Comparison of ENCODE assay signal across 13 cellular contexts in genomic region chr6:163001341-163001740, GRCh38.
DNase-seq lines count a peak whose midpoint lies in the region; ATAC-seq and TF ChIP-seq lines count a peak whose summit lies in the region.
"Had no signal": no experiment of that assay in that cellular context is flagged by ENCODE, and none has a peak within 500 bp of the region (broad histone marks: within the 10 kb centered on the region; RNA-seq: fewer than 3 reads in every experiment).

No MANE protein-coding gene starts in this region.

- ATAC-seq in GM19438 (IDR thresholded peaks at IDR 0.05; ENCODE audit: low read depth, unreplicated experiment) (peak; percentile 96), HG02970 (IDR thresholded peaks at IDR 0.05; ENCODE audit: low FRiP score, unreplicated experiment) (peak; percentile 88)

- no peaks in the 10 kb centered on the region for H3K27me3 ChIP-seq in uterus
- H3K27me3 ChIP-seq: BLaER1 treated with 17β-estradiol and CSF1 and Interleukin-3, amounts not matched to agents 10 nM and 100 nM; colonic mucosa; vagina had no signal

- no peak for TF ChIP-seq POLR2A in uterus (IDR thresholded peaks at IDR 0.05)

- H3K9me3 Mint-ChIP-seq in CD14-positive monocyte, result peaks cover 1 to 8% (median 4%) of the 10 kb centered on the region in 7 donors

- no peaks in the 10 kb centered on the region for H3K36me3 Mint-ChIP-seq in CD14-positive monocyte
- H3K36me3 Mint-ChIP-seq: natural killer cell treated with Interleukin-12 subunit alpha and Interleukin-12 subunit beta and Interleukin-15 and Interleukin-18, amount 100 ng/mL, for 72 hours had no signal

- H3K4me3 ChIP-seq in GM12865 (ENCODE audit: low read depth, low read length) (no peak overlapping the region), uterus (no peak overlapping the region)
- H3K4me3 ChIP-seq: BLaER1 treated with 17β-estradiol and CSF1 and Interleukin-3, amounts not matched to agents 10 nM and 100 nM; colonic mucosa; vagina had no signal

- H3K27ac ChIP-seq in uterus, result no peak overlapping the region
- H3K27ac ChIP-seq: BLaER1 treated with 17β-estradiol and CSF1 and Interleukin-3, amounts not matched to agents 10 nM and 100 nM; colonic mucosa; vagina had no signal

- peaks cover 0 to 1% (median 0%) of the 10 kb centered on the region in 3 donors for H3K27me3 Mint-ChIP-seq in CD14-positive monocyte (ENCODE audit: low read depth in 3 of 3)
- H3K27me3 Mint-ChIP-seq: natural killer cell treated with Interleukin-12 subunit alpha and Interleukin-12 subunit beta and Interleukin-15 and Interleukin-18, amount 100 ng/mL, for 72 hours had no signal

- H3K9me3 ChIP-seq in uterus, result no peaks in the 10 kb centered on the region
- H3K9me3 ChIP-seq: colonic mucosa, vagina had no signal

- TF ChIP-seq CTCF in GM12865 (IDR thresholded peaks at IDR 0.05; ENCODE audit: insufficient read depth, low read depth, low read length, missing control alignments) (no peak), CD14-positive monocyte (IDR thresholded peaks at IDR 0.05) (no peak), uterus (IDR thresholded peaks at IDR 0.05) (no peak)

- H3K36me3 ChIP-seq in uterus, result no peaks in the 10 kb centered on the region
- H3K36me3 ChIP-seq: BLaER1 treated with 17β-estradiol and CSF1 and Interleukin-3, amounts not matched to agents 10 nM and 100 nM; colonic mucosa; vagina had no signal

- no peak overlapping the region for H3K27ac Mint-ChIP-seq in CD14-positive monocyte
- H3K27ac Mint-ChIP-seq: natural killer cell treated with Interleukin-12 subunit alpha and Interleukin-12 subunit beta and Interleukin-15 and Interleukin-18, amount 100 ng/mL, for 72 hours had no signal

- no peak overlapping the region for H3K4me3 Mint-ChIP-seq in CD14-positive monocyte
- H3K4me3 Mint-ChIP-seq: natural killer cell treated with Interleukin-12 subunit alpha and Interleukin-12 subunit beta and Interleukin-15 and Interleukin-18, amount 100 ng/mL, for 72 hours had no signal

- H3K4me1 ChIP-seq in uterus, result no peaks in the 10 kb centered on the region
- H3K4me1 ChIP-seq: colonic mucosa, vagina had no signal

- DNase-seq in GM12865 (ENCODE audit: low read depth) (peak; percentile 74), NCI-H146 (lab: John Stamatoyannopoulos, UW) (peak; percentile 53), NCI-H226 (no peak), CD14-positive monocyte (ENCODE audit: low spot score) (no peak), uterus (no peak), NAMALWA (ENCODE audit: low spot score) (no peak)
- DNase-seq: colonic mucosa; stimulated activated CD4-positive, alpha-beta T cell treated with anti-CD3 and anti-CD28 coated beads, Interleukin-4, amount 100 ng/mL, for 4 hours had no signal

- H3K4me1 Mint-ChIP-seq in CD14-positive monocyte, result no peaks in the 10 kb centered on the region

- intact Hi-C loops in CD14-positive monocyte (cut with micrococcal nuclease), result no loop called here
- intact Hi-C loops in uterus (cut with DNase I; ENCODE audit: low total_unique reads), result no loop called here

Comparison
In these comparisons a context has a peak if more than half of its experiments do, and no peak if none do; other contexts are left out.
1. DNase-seq: peak in GM12865 (single experiment) and NCI-H146 (single experiment); none in NCI-H226 (single experiment), CD14-positive monocyte (single experiment), uterus (0 of 2) and NAMALWA (single experiment).